Comparison of ENCODE assay signal across 20 cellular contexts in the genomic region with DNA sequence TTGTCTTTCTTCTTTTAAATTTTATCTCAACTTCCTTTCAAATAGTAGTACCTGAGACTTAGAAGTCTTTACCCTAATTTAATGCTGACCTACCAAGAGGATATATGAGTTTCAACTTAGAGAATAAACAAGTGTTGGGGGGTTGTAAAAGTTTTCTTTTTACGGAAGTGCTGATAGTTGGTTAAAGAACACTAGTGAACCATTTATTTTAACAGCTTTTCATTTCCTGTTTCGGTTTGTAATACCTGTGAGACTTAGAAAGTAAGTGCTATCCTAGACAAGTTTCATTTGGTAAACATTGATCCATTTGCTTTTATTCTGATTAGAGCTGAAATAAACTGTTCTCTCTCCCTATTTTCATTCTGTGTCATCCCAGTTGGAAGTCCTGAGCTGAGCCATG.
DNase-seq lines count a peak whose midpoint lies in the region; ATAC-seq, FAIRE-seq and TF ChIP-seq lines count a peak whose summit lies in the region.
"Had no signal": no experiment of that assay in that cellular context is flagged by ENCODE, and none has a peak within 500 bp of the region (broad histone marks: within the 10 kb centered on the region; RNA-seq: fewer than 3 reads in every experiment).

No MANE protein-coding gene starts in this region.

- H3K27ac Mint-ChIP-seq in stimulated activated memory B cell treated with anti-CD40 and anti-IgM and Interleukin-4, amounts not matched to agents 10 μg/mL and 1 μg/mL and 100 μg/mL, for 72 hours: peak overlapping the region; percentile 55
- H3K27ac Mint-ChIP-seq: activated T-helper 17 cell treated with anti-CD3 and anti-CD28 coated beads, Interleukin-2, amount 50 U/mL, for 72 hours; CD4-positive, alpha-beta memory T cell had no signal

- no peaks in the 10 kb centered on the region for H3K36me3 Mint-ChIP-seq in stimulated activated memory B cell treated with anti-CD40 and anti-IgM and Interleukin-4, amounts not matched to agents 10 μg/mL and 1 μg/mL and 100 μg/mL, for 72 hours
- H3K36me3 Mint-ChIP-seq: CD4-positive, alpha-beta memory T cell had no signal

- H3K36me3 ChIP-seq in small intestine (ENCODE audit: control insufficient read depth in 2 of 2, insufficient read depth in 2 of 2, low read length in 2 of 2): no peaks in the 10 kb centered on the region
- no peaks in the 10 kb centered on the region for H3K36me3 ChIP-seq in heart left ventricle

- no peak for TF ChIP-seq POLR2A in heart left ventricle (IDR thresholded peaks at IDR 0.05)

- DNase-seq in NCI-H146 (lab: John Stamatoyannopoulos, UW) (no peak), small intestine (no peak), heart left ventricle (no peak)
- DNase-seq: activated CD4-positive, alpha-beta T cell treated with anti-CD3 and anti-CD28 coated beads, Interleukin-2, amount 50 U/mL, for 1 hour; CD4-positive, alpha-beta memory T cell; dorsolateral prefrontal cortex; EL; H7; KG1; NCI-H1436; NCI-H510A treated with DMSO at 0.1 percent for 48 hours; T1000 had no signal

- no peaks in the 10 kb centered on the region for H3K4me1 ChIP-seq in small intestine (ENCODE audit: control insufficient read depth in 2 of 2, insufficient read depth in 1 of 2, low read depth in 1 of 2, low read length in 1 of 2)
- no peaks in the 10 kb centered on the region for H3K4me1 ChIP-seq in heart left ventricle

- H3K27me3 Mint-ChIP-seq in stimulated activated memory B cell treated with anti-CD40 and anti-IgM and Interleukin-4, amounts not matched to agents 10 μg/mL and 1 μg/mL and 100 μg/mL, for 72 hours: no peaks in the 10 kb centered on the region
- H3K27me3 Mint-ChIP-seq: activated T-helper 17 cell treated with anti-CD3 and anti-CD28 coated beads, Interleukin-2, amount 50 U/mL, for 72 hours; CD4-positive, alpha-beta memory T cell had no signal

- no peaks in the 10 kb centered on the region for H3K9me3 ChIP-seq in small intestine (ENCODE audit: control insufficient read depth, low read depth)
- H3K9me3 ChIP-seq in heart left ventricle: peaks cover 0 to 13% (median 0%) of the 10 kb centered on the region in 12 donors

- H3K4me1 Mint-ChIP-seq in stimulated activated memory B cell treated with anti-CD40 and anti-IgM and Interleukin-4, amounts not matched to agents 10 μg/mL and 1 μg/mL and 100 μg/mL, for 72 hours: peaks cover 13% of the 10 kb centered on the region
- H3K4me1 Mint-ChIP-seq: activated T-helper 17 cell treated with anti-CD3 and anti-CD28 coated beads, Interleukin-2, amount 50 U/mL, for 72 hours; CD4-positive, alpha-beta memory T cell; neural crest cell had no signal

- FAIRE-seq in small intestine (lab: Jason Lieb, UNC): no peak
- FAIRE-seq: astrocyte had no signal

- intact Hi-C loops in heart left ventricle (cut with DNase I): no loop called here

- no peak overlapping the region for H3K4me3 ChIP-seq in small intestine (ENCODE audit: low read depth in 1 of 2, low read length in 2 of 2)
- H3K4me3 ChIP-seq in heart left ventricle: no peak overlapping the region
- H3K4me3 ChIP-seq: dorsolateral prefrontal cortex had no signal

- H3K9me3 Mint-ChIP-seq in stimulated activated memory B cell treated with anti-CD40 and anti-IgM and Interleukin-4, amounts not matched to agents 10 μg/mL and 1 μg/mL and 100 μg/mL, for 72 hours: peaks cover 9% of the 10 kb centered on the region

- TF ChIP-seq CTCF in heart left ventricle (IDR thresholded peaks at IDR 0.05): no peak

- 31 to 47% (median 35%) methylated on average over 2 of the region's 2 CpGs for WGBS in small intestine, 3 donors
- 68 to 76% (median 71%) methylated on average over 2 of the region's 2 CpGs for WGBS in heart left ventricle, 4 donors

- peak overlapping the region; percentile 1 for H3K4me3 Mint-ChIP-seq in stimulated activated memory B cell treated with anti-CD40 and anti-IgM and Interleukin-4, amounts not matched to agents 10 μg/mL and 1 μg/mL and 100 μg/mL, for 72 hours
- H3K4me3 Mint-ChIP-seq: activated T-helper 17 cell treated with anti-CD3 and anti-CD28 coated beads, Interleukin-2, amount 50 U/mL, for 72 hours; CD4-positive, alpha-beta memory T cell; neural crest cell had no signal

- H3K27ac ChIP-seq in small intestine (ENCODE audit: low read depth in 1 of 2, low read length in 1 of 2): no peak overlapping the region
- H3K27ac ChIP-seq in heart left ventricle: no peak overlapping the region
- H3K27ac ChIP-seq: dorsolateral prefrontal cortex had no signal

- no peaks in the 10 kb centered on the region for H3K27me3 ChIP-seq in small intestine (ENCODE audit: control insufficient read depth in 2 of 2, insufficient read depth in 2 of 2, low read length in 2 of 2)
- no peaks in the 10 kb centered on the region for H3K27me3 ChIP-seq in heart left ventricle
- H3K27me3 ChIP-seq: dorsolateral prefrontal cortex had no signal

- ATAC-seq in GM19025 (IDR thresholded peaks at IDR 0.05; ENCODE audit: low read depth, unreplicated experiment): peak; percentile 95
- peak; percentile 93 for ATAC-seq in GM21786 (IDR thresholded peaks at IDR 0.05; ENCODE audit: unreplicated experiment)
- ATAC-seq in HG03432 (IDR thresholded peaks at IDR 0.05; ENCODE audit: unreplicated experiment): peak; percentile 74
- no peak for ATAC-seq in stimulated activated memory B cell treated with anti-CD40 and anti-IgM and Interleukin-4, amounts not matched to agents 10 μg/mL and 1 μg/mL and 100 μg/mL, for 72 hours
- no peak for ATAC-seq in heart left ventricle
- ATAC-seq: activated T-helper 17 cell treated with anti-CD3 and anti-CD28 coated beads, Interleukin-2, amount 50 U/mL, for 72 hours; sciatic nerve had no signal

Comparison
In these comparisons a context has a peak if more than half of its experiments do, and no peak if none do; other contexts are left out.
1. ATAC-seq: peak in GM19025 (single experiment), GM21786 (single experiment) and HG03432 (single experiment); none in stimulated activated memory B cell treated with anti-CD40 and anti-IgM and Interleukin-4, amounts not matched to agents 10 μg/mL and 1 μg/mL and 100 μg/mL, for 72 hours (single experiment) and heart left ventricle (0 of 4).